30 cellular contexts compared by ENCODE assay signal in genomic region chr12:23987032-23987431, GRCh38. TPM values are rescaled to one million over a fixed set of nuclear protein-coding genes. Genes with fewer than 3 reads are reported as not detected.
"Had no signal": no experiment of that assay in that cellular context is flagged by ENCODE, and none has a peak within 500 bp of the region (broad histone marks: within the 10 kb centered on the region; RNA-seq: fewer than 3 reads in every experiment).

No MANE protein-coding gene starts in this region.

- H3K27ac ChIP-seq: brain microvascular endothelial cell, colonic mucosa, epithelial cell of prostate, esophagus squamous epithelium, gastroesophageal sphincter, WERI-Rb-1 had no signal

- H3K4me1 ChIP-seq: colonic mucosa, esophagus squamous epithelium, gastroesophageal sphincter had no signal

- H3K36me3 ChIP-seq: brain microvascular endothelial cell, colonic mucosa, esophagus squamous epithelium, gastroesophageal sphincter, WERI-Rb-1 had no signal

- H3K9me3 ChIP-seq: colonic mucosa, esophagus squamous epithelium, gastroesophageal sphincter had no signal

- H3K4me3 ChIP-seq: colonic mucosa, esophagus squamous epithelium, gastroesophageal sphincter had no signal

- ATAC-seq: activated CD4-positive, CD25-positive, alpha-beta regulatory T cell treated with anti-CD3 and anti-CD28 coated beads, Interleukin-2, amount 50 U/mL, for 24 hours; activated CD8-positive, alpha-beta T cell treated with anti-CD3 and anti-CD28 coated beads for 36 hours; activated T-cell treated with anti-CD3 and anti-CD28 coated beads, Interleukin-2, amount 50 U/mL, for 4 hours; activated T-helper 17 cell treated with anti-CD3 and anti-CD28 coated beads, Interleukin-2, amount 50 U/mL, for 72 hours; gastroesophageal sphincter; T-helper 17 cell had no signal

- DNase-seq: activated B cell treated with CpG ODN at 0.5 μM for 24 hours; activated CD4-positive, alpha-beta T cell treated with anti-CD3 and anti-CD28 coated beads for 48 hours; activated CD4-positive, alpha-beta T cell treated with anti-CD3 and anti-CD28 coated beads, Interleukin-2, amount 50 U/mL, for 1 hour; activated CD4-positive, alpha-beta T cell treated with anti-CD3 and anti-CD28 coated beads, Interleukin-2, amount 50 U/mL, for 48 hours; activated CD8-positive, alpha-beta memory T cell treated with anti-CD3 and anti-CD28 coated beads for 24 hours; activated CD8-positive, alpha-beta T cell treated with anti-CD3 and anti-CD28 coated beads for 36 hours; activated effector memory CD4-positive, alpha-beta T cell treated with Interleukin-2 at 50 U/mL for 16 hours; activated gamma-delta T cell treated with Interleukin-2 at 50 U/mL for 16 hours; activated naive CD4-positive, alpha-beta T cell treated with anti-CD3 and anti-CD28 coated beads, Interleukin-2, amount 50 U/mL, for 16 hours; activated naive CD4-positive, alpha-beta T cell treated with Interleukin-2 at 50 U/mL for 16 hours; activated T-cell treated with anti-CD3 and anti-CD28 coated beads, Interleukin-2, amount 50 U/mL, for 4 hours; amniotic stem cell; anterior cingulate cortex; brain microvascular endothelial cell; caudate nucleus; colonic mucosa; effector CD8-positive, alpha-beta T cell; esophagus squamous epithelium; foreskin melanocyte; T-helper 1 cell; T-helper 17 cell; T1000; WERI-Rb-1 had no signal

- H3K27me3 ChIP-seq: brain microvascular endothelial cell, colonic mucosa, esophagus squamous epithelium, gastroesophageal sphincter had no signal

- FAIRE-seq: astrocyte, endometrium, endothelial cell of umbilical vein had no signal

RNA-seq across cellular contexts. Expression of gene SOX5, which starts 37.6 kb away (rescaled TPM):
- total RNA-seq: activated CD8-positive, alpha-beta T cell treated with anti-CD3 and anti-CD28 coated beads for 36 hours had no signal
